15 cellular contexts compared by ENCODE assay signal in genomic region chr10:103748020-103748419, GRCh38.
DNase-seq lines count a peak whose midpoint lies in the region; ATAC-seq and TF ChIP-seq lines count a peak whose summit lies in the region.
"Had no signal": no experiment of that assay in that cellular context is flagged by ENCODE, and none has a peak within 500 bp of the region (broad histone marks: within the 10 kb centered on the region; RNA-seq: fewer than 3 reads in every experiment).

No MANE protein-coding gene starts in this region.

- H3K4me1 ChIP-seq in foreskin keratinocyte (peaks cover 60% of the 10 kb centered on the region), vagina (peaks cover 47% of the 10 kb centered on the region)

- H3K27me3 ChIP-seq in foreskin keratinocyte (no peaks in the 10 kb centered on the region), vagina (no peaks in the 10 kb centered on the region)
- H3K27me3 ChIP-seq: dorsolateral prefrontal cortex, MG63 had no signal

- intact Hi-C loops in vagina (cut with DNase I): no loop called here

- H3K9me3 Mint-ChIP-seq in activated T-cell treated with anti-CD3 and anti-CD28 coated beads, Interleukin-2, amount 50 U/mL, for 72 hours: no peaks in the 10 kb centered on the region
- H3K9me3 Mint-ChIP-seq in osteocyte (ENCODE audit: unreplicated experiment): no peaks in the 10 kb centered on the region

- peaks cover 40% of the 10 kb centered on the region for H3K4me1 Mint-ChIP-seq in activated T-cell treated with anti-CD3 and anti-CD28 coated beads, Interleukin-2, amount 50 U/mL, for 72 hours (ENCODE audit: low read depth)
- H3K4me1 Mint-ChIP-seq in osteocyte (ENCODE audit: unreplicated experiment): peaks cover 2% of the 10 kb centered on the region

- no peaks in the 10 kb centered on the region for H3K36me3 ChIP-seq in vagina
- H3K36me3 ChIP-seq: MG63 had no signal

- no peaks in the 10 kb centered on the region for H3K9me3 ChIP-seq in vagina

- TF ChIP-seq CTCF in foreskin keratinocyte (conservative IDR thresholded peaks at IDR 0.05): no peak
- no peak for TF ChIP-seq CTCF in vagina (IDR thresholded peaks at IDR 0.05)
- TF ChIP-seq CTCF in osteocyte (IDR thresholded peaks at IDR 0.05): no peak

- H3K36me3 Mint-ChIP-seq in activated T-cell treated with anti-CD3 and anti-CD28 coated beads, Interleukin-2, amount 50 U/mL, for 72 hours (ENCODE audit: insufficient read depth in 2 of 2): no peaks in the 10 kb centered on the region
- no peaks in the 10 kb centered on the region for H3K36me3 Mint-ChIP-seq in osteocyte (ENCODE audit: unreplicated experiment)

- peak overlapping the region; percentile 86 for H3K27ac Mint-ChIP-seq in activated T-cell treated with anti-CD3 and anti-CD28 coated beads, Interleukin-2, amount 50 U/mL, for 72 hours
- H3K27ac Mint-ChIP-seq in osteocyte (ENCODE audit: unreplicated experiment): no peak overlapping the region

- no peak overlapping the region for H3K4me3 ChIP-seq in vagina
- H3K4me3 ChIP-seq: dorsolateral prefrontal cortex, MG63 had no signal

- in situ Hi-C loops in ACHN (cut with HindIII; ENCODE audit: low pct_ligation_motif_present, low pct_unique_long_range_greater_than_20kb, low sequenced_read_pairs): no loop called here

- H3K27ac ChIP-seq in foreskin keratinocyte (peak overlapping the region; percentile 75), vagina (peak overlapping the region; percentile 81)
- H3K27ac ChIP-seq: dorsolateral prefrontal cortex had no signal

- peak; percentile 27 for DNase-seq in stimulated activated CD4-positive, alpha-beta T cell treated with anti-CD3 and anti-CD28 coated beads, Interleukin-1b, Interleukin-23, amount 100 ng/mL, for 48 hours
- no peak for DNase-seq in stimulated activated CD4-positive, alpha-beta T cell treated with anti-CD3 and anti-CD28 coated beads, Interleukin-12 subunit alpha, Interleukin-12 subunit beta, amount 100 ng/mL, for 4 hours
- DNase-seq in activated T-cell treated with anti-CD3 and anti-CD28 coated beads, Interleukin-2, amount 50 U/mL, for 72 hours: peak; percentile 46 to 53
- peak; percentile 62 to 78 for DNase-seq in foreskin keratinocyte
- DNase-seq in vagina (ENCODE audit: extremely low spot score in 2 of 2): no peak
- DNase-seq in HUDEP-2 (lab: John Stamatoyannopoulos, UW; ENCODE audit: unreplicated experiment in 76 of 76): no peak
- no peak for DNase-seq in osteocyte (ENCODE audit: extremely low spot score, unreplicated experiment)
- DNase-seq in ACHN: no peak
- DNase-seq: dorsolateral prefrontal cortex; hypothalamus; MG63; NCI-H187; NCI-H510A treated with DMSO at 0.1 percent for 48 hours; occipital lobe; stimulated activated naive CD8-positive, alpha-beta T cell treated with anti-CD3 and anti-CD28 coated beads, Interleukin-15, Interleukin-2, amounts not matched to agents 100 U/mL and 50 U/mL, for 24 hours had no signal

- peak overlapping the region in 1 of 2 donors; percentile 71 for H3K4me3 Mint-ChIP-seq in activated T-cell treated with anti-CD3 and anti-CD28 coated beads, Interleukin-2, amount 50 U/mL, for 72 hours
- H3K4me3 Mint-ChIP-seq in osteocyte (ENCODE audit: unreplicated experiment): no peak overlapping the region

- no peaks in the 10 kb centered on the region for H3K27me3 Mint-ChIP-seq in activated T-cell treated with anti-CD3 and anti-CD28 coated beads, Interleukin-2, amount 50 U/mL, for 72 hours (ENCODE audit: low read depth)
- H3K27me3 Mint-ChIP-seq in osteocyte (ENCODE audit: unreplicated experiment): no peaks in the 10 kb centered on the region

- no peak for TF ChIP-seq POLR2A in vagina (IDR thresholded peaks at IDR 0.05)

- peak; percentile 67 to 69 for ATAC-seq in activated T-cell treated with anti-CD3 and anti-CD28 coated beads, Interleukin-2, amount 50 U/mL, for 72 hours (replicated peaks in 1 of 2)
- ATAC-seq in foreskin keratinocyte: peak; percentile 54
- ATAC-seq: stimulated activated naive CD8-positive, alpha-beta T cell treated with anti-CD3 and anti-CD28 coated beads, Interleukin-15, Interleukin-2, amounts not matched to agents 100 U/mL and 50 U/mL, for 24 hours had no signal

Comparison
In these comparisons a context has a peak if more than half of its experiments do, and no peak if none do; other contexts are left out.
1. DNase-seq: peak in stimulated activated CD4-positive, alpha-beta T cell treated with anti-CD3 and anti-CD28 coated beads, Interleukin-1b, Interleukin-23, amount 100 ng/mL, for 48 hours (single experiment), activated T-cell treated with anti-CD3 and anti-CD28 coated beads, Interleukin-2, amount 50 U/mL, for 72 hours (2 of 2) and foreskin keratinocyte (2 of 2); none in stimulated activated CD4-positive, alpha-beta T cell treated with anti-CD3 and anti-CD28 coated beads, Interleukin-12 subunit alpha, Interleukin-12 subunit beta, amount 100 ng/mL, for 4 hours (single experiment), vagina (0 of 2), HUDEP-2 (0 of 76), osteocyte (single experiment) and ACHN (single experiment).